7 cellular contexts compared by ENCODE assay signal in the genomic region with DNA sequence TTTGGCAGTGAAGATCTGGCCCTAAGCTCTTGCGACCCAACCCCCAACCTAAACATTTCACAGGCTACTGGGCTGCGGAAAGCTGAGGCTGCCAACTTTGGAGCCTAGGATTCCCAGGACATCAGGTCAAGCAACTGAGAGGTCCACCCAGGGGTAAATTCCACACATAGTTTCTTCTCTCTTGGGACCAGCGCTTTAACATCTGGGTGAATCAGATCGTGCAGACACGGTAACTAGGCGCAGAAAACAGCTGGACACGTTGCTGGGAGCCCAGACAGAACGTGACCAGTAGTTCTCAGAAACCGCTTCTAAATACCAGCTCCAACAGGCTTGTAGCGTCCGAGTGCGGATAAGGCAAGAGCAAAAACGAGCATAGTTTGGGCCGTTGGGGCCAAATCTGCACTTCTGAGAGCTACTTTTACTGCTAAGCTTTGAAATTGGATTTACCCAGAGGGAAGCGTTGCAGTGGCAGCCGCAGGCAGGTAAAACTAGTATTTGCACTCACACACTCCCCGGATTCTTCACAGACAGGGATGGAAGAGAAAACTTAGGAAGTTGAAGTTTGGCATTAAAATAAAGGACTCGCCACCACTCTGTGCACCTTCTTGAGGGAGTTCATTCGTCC. TPM values are rescaled to one million over a fixed set of nuclear protein-coding genes. Genes with fewer than 3 reads are reported as not detected.
DNase-seq lines count a peak whose midpoint lies in the region; ATAC-seq and TF ChIP-seq lines count a peak whose summit lies in the region.

No MANE protein-coding gene starts in this region.

- DNase-seq in G401 (ENCODE audit: low spot score) (peak; percentile 44), HL-60 (ENCODE audit: low read depth in 1 of 2, low spot score in 1 of 2) (peak in 1 of 2 experiments; percentile 28), cardiac muscle cell (ENCODE audit: low read depth in 1 of 2, low spot score in 1 of 2) (peak; percentile 68 to 95), posterior vena cava (ENCODE audit: low spot score) (peak; percentile 84), occipital lobe (lab: John Stamatoyannopoulos, UW) (no peak)
- no peak for DNase-seq in activated T-helper 2 cell treated with anti-CD3 and anti-CD28 coated beads, Interferon-gamma antibody, Interleukin-2, Interleukin-4, amounts not matched to agents 10 μg/mL and 5 μg/mL and 100 μg/mL, durations not matched to agents 14 hours and 24 hours and 36 hours (ENCODE audit: low spot score)

- peaks cover 9% of the 10 kb centered on the region for H3K27me3 Mint-ChIP-seq in activated T-helper 2 cell treated with anti-CD3 and anti-CD28 coated beads, Interferon-gamma antibody, Interleukin-2, Interleukin-4, amounts not matched to agents 10 μg/mL and 5 μg/mL and 100 μg/mL, durations not matched to agents 14 hours and 24 hours and 36 hours (ENCODE audit: low read depth)

- H3K4me3 ChIP-seq in HL-60 (replicated peaks; ENCODE audit: insufficient read depth, low read length): peak overlapping the region; percentile 64
- peak overlapping the region; percentile 73 for H3K4me3 ChIP-seq in cardiac muscle cell

- peak overlapping the region; percentile 92 for H3K27ac Mint-ChIP-seq in activated T-helper 2 cell treated with anti-CD3 and anti-CD28 coated beads, Interferon-gamma antibody, Interleukin-2, Interleukin-4, amounts not matched to agents 10 μg/mL and 5 μg/mL and 100 μg/mL, durations not matched to agents 14 hours and 24 hours and 36 hours

- H3K9me3 ChIP-seq in cardiac muscle cell (ENCODE audit: low read depth): no peaks in the 10 kb centered on the region

- H3K4me3 Mint-ChIP-seq in activated T-helper 2 cell treated with anti-CD3 and anti-CD28 coated beads, Interferon-gamma antibody, Interleukin-2, Interleukin-4, amounts not matched to agents 10 μg/mL and 5 μg/mL and 100 μg/mL, durations not matched to agents 14 hours and 24 hours and 36 hours (ENCODE audit: low read depth): peak overlapping the region; percentile 91

- intact Hi-C loops in activated T-helper 2 cell treated with anti-CD3 and anti-CD28 coated beads, Interferon-gamma antibody, Interleukin-2, Interleukin-4, amounts not matched to agents 10 μg/mL and 5 μg/mL and 100 μg/mL, durations not matched to agents 14 hours and 24 hours and 36 hours (cut with micrococcal nuclease): loop anchor here (1.0 kb wide), 1 partner anchor 12 kb away; the partner anchor contains the start of genes ITGA1 and PELO
- intact Hi-C loops in posterior vena cava (cut with DNase I): no loop called here

- H3K4me1 ChIP-seq in cardiac muscle cell (ENCODE audit: low read depth): peaks cover 30% of the 10 kb centered on the region

- in situ Hi-C loops in G401 (cut with HindIII; ENCODE audit: low sequenced_read_pairs): no loop called here

- peaks cover 38% of the 10 kb centered on the region for H3K36me3 Mint-ChIP-seq in activated T-helper 2 cell treated with anti-CD3 and anti-CD28 coated beads, Interferon-gamma antibody, Interleukin-2, Interleukin-4, amounts not matched to agents 10 μg/mL and 5 μg/mL and 100 μg/mL, durations not matched to agents 14 hours and 24 hours and 36 hours (ENCODE audit: low read depth)

- no peaks in the 10 kb centered on the region for H3K36me3 ChIP-seq in cardiac muscle cell

- H3K27ac ChIP-seq in HL-60 (replicated peaks): peak overlapping the region; percentile 90
- peak overlapping the region; percentile 94 for H3K27ac ChIP-seq in cardiac muscle cell

- peaks cover 52% of the 10 kb centered on the region for H3K4me1 Mint-ChIP-seq in activated T-helper 2 cell treated with anti-CD3 and anti-CD28 coated beads, Interferon-gamma antibody, Interleukin-2, Interleukin-4, amounts not matched to agents 10 μg/mL and 5 μg/mL and 100 μg/mL, durations not matched to agents 14 hours and 24 hours and 36 hours (ENCODE audit: low read depth)

- no peaks in the 10 kb centered on the region for H3K27me3 ChIP-seq in HL-60 (ENCODE audit: insufficient read depth, poor library complexity, severe bottlenecking)
- no peaks in the 10 kb centered on the region for H3K27me3 ChIP-seq in cardiac muscle cell

- ATAC-seq in GM21447 (IDR thresholded peaks at IDR 0.05; ENCODE audit: unreplicated experiment): peak; percentile 29

- H3K9me3 Mint-ChIP-seq in activated T-helper 2 cell treated with anti-CD3 and anti-CD28 coated beads, Interferon-gamma antibody, Interleukin-2, Interleukin-4, amounts not matched to agents 10 μg/mL and 5 μg/mL and 100 μg/mL, durations not matched to agents 14 hours and 24 hours and 36 hours: no peaks in the 10 kb centered on the region

- TF ChIP-seq CTCF in HL-60 (IDR thresholded peaks at IDR 0.05; ENCODE audit: insufficient read depth, low read length) (no peak), cardiac muscle cell (IDR thresholded peaks at IDR 0.05; ENCODE audit: low read depth, low read length) (no peak)

RNA-seq across cellular contexts. Expression of gene ITGA1, which starts 11.8 kb away (rescaled TPM):
- not detected in 2 replicates for total RNA-seq in G401 (2014; rRNA removed; shearing (Covaris generic))
- 0.59 and 0.76 TPM in 2 replicates for total RNA-seq in activated T-helper 2 cell treated with anti-CD3 and anti-CD28 coated beads, Interferon-gamma antibody, Interleukin-2, Interleukin-4, amounts not matched to agents 10 μg/mL and 5 μg/mL and 100 μg/mL, durations not matched to agents 14 hours and 24 hours and 36 hours
- total RNA-seq in cardiac muscle cell (2.9 and 6.8 TPM in 2 replicates), posterior vena cava (100 to 1,000 TPM; 134 to 213 TPM), occipital lobe (7.2 TPM)
- polyA plus RNA-seq in cardiac muscle cell: 2.1 and 7.3 TPM in 2 replicates

RNA-seq across cellular contexts. Expression of gene PELO, which starts 11.8 kb away (rescaled TPM):
- 17.1 and 17.4 TPM in 2 replicates for total RNA-seq in G401 (2014; rRNA removed; shearing (Covaris generic))
- total RNA-seq in activated T-helper 2 cell treated with anti-CD3 and anti-CD28 coated beads, Interferon-gamma antibody, Interleukin-2, Interleukin-4, amounts not matched to agents 10 μg/mL and 5 μg/mL and 100 μg/mL, durations not matched to agents 14 hours and 24 hours and 36 hours: 14.4 and 17.1 TPM in 2 replicates
- total RNA-seq in cardiac muscle cell (15.3 and 15.6 TPM in 2 replicates), posterior vena cava (10 to 100 TPM; 49.4 to 61.8 TPM), occipital lobe (36.2 TPM)
- polyA plus RNA-seq in cardiac muscle cell: 14.5 and 16.8 TPM in 2 replicates

Comparison
In these comparisons a context has a peak if more than half of its experiments do, and no peak if none do; other contexts are left out.
1. DNase-seq: peak in G401 (single experiment), cardiac muscle cell (2 of 2) and posterior vena cava (single experiment); none in activated T-helper 2 cell treated with anti-CD3 and anti-CD28 coated beads, Interferon-gamma antibody, Interleukin-2, Interleukin-4, amounts not matched to agents 10 μg/mL and 5 μg/mL and 100 μg/mL, durations not matched to agents 14 hours and 24 hours and 36 hours (single experiment) and occipital lobe (single experiment).
2. RNA of gene ITGA1, which starts 11.8 kb away (total RNA-seq): 134 to 213 TPM in posterior vena cava; 7.2 TPM in occipital lobe (single experiment), 2.9 to 6.8 TPM in cardiac muscle cell, 0.59 to 0.76 TPM in activated T-helper 2 cell treated with anti-CD3 and anti-CD28 coated beads, Interferon-gamma antibody, Interleukin-2, Interleukin-4, amounts not matched to agents 10 μg/mL and 5 μg/mL and 100 μg/mL, durations not matched to agents 14 hours and 24 hours and 36 hours and not detected in G401; every median in the first group is over 10 times any median in the second.